In genomic region chr4:169059294-169060201, GRCh38 we compare ENCODE assay signal across 13 cellular contexts. TPM values are rescaled to one million over a fixed set of nuclear protein-coding genes. Genes with fewer than 3 reads are reported as not detected.
A peak's percentile ranks its signal among the peaks of the same experiment; 100 is the strongest.
DNase-seq lines count a peak whose midpoint lies in the region; ATAC-seq, FAIRE-seq and TF ChIP-seq lines count a peak whose summit lies in the region.
"Had no signal": no experiment of that assay in that cellular context is flagged by ENCODE, and none has a peak within 500 bp of the region (broad histone marks: within the 10 kb centered on the region; RNA-seq: fewer than 3 reads in every experiment).

No MANE protein-coding gene starts in this region.

- H3K4me3 ChIP-seq in AG04450 (ENCODE audit: low read depth, low read length) (peak overlapping the region; percentile 17; the same call in 1 of the 2 replicates), K562 (no peak overlapping the region), prostate gland (no peak overlapping the region), H7 (ENCODE audit: insufficient read depth, low read depth, low read length) (no peak overlapping the region), A673 (ENCODE audit: low read depth, low read length, poor library complexity, severe bottlenecking) (no peak overlapping the region)

- no peak overlapping the region for H3K9ac ChIP-seq in K562 (ENCODE audit: insufficient read depth in 1 of 2, low read depth in 2 of 2, low read length in 2 of 2)
- H3K9ac ChIP-seq: KMS-11 had no signal

- H3K9me3 ChIP-seq in AG04450 (ENCODE audit: control insufficient read depth, insufficient read depth, low read length) (no peaks in the 10 kb centered on the region), K562 (replicated peaks; ENCODE audit: control insufficient read depth, insufficient read depth, low read depth, low read length) (no peaks in the 10 kb centered on the region), prostate gland (no peaks in the 10 kb centered on the region), A673 (ENCODE audit: low read depth, low read length, poor library complexity, severe bottlenecking) (no peaks in the 10 kb centered on the region)

- no peaks in the 10 kb centered on the region for H3K9me1 ChIP-seq in K562 (ENCODE audit: control insufficient read depth, insufficient read depth, low read length)

- no TSS peak for BruUV-seq in K562 (replicated peaks; lab: Mats Ljungman, UMichigan)
- no TSS peak for BruUV-seq in A673 (replicated peaks; lab: Mats Ljungman, UMichigan)

- H4K20me1 ChIP-seq in K562 (replicated peaks; ENCODE audit: control insufficient read depth, insufficient read depth, low read length), result no peaks in the 10 kb centered on the region

- no peak; the same call in 2 of the 3 replicates for ATAC-seq in K562

- TF ChIP-seq POLR2A in K562 (conservative IDR thresholded peaks at IDR 0.05) (no peak), prostate gland (IDR thresholded peaks at IDR 0.05) (no peak)

- no peak for FAIRE-seq in K562 (lab: Jason Lieb, UNC)
- FAIRE-seq: colon, G401.6, TTC549 had no signal

- H3K27me3 ChIP-seq in AG04450 (ENCODE audit: control insufficient read depth, insufficient read depth, low read length) (no peaks in the 10 kb centered on the region), K562 (ENCODE audit: control insufficient read depth in 2 of 2, insufficient read depth in 2 of 2, low read length in 2 of 2) (peaks cover 0 to 13% of the 10 kb centered on the region in 2 experiments; a peak in 3 of 5 replicates), prostate gland (replicated peaks; ENCODE audit: insufficient read depth) (no peaks in the 10 kb centered on the region), H7 (ENCODE audit: control insufficient read depth, insufficient read depth, low read length) (no peaks in the 10 kb centered on the region), A673 (replicated peaks; ENCODE audit: insufficient read depth, low read depth, low read length, poor library complexity) (no peaks in the 10 kb centered on the region)

- TF ChIP-seq CTCF in AG04450 (IDR thresholded peaks at IDR 0.05; ENCODE audit: low read depth, low read length) (no peak), K562 (IDR thresholded peaks at IDR 0.05 in 2 of 3, conservative IDR thresholded peaks at IDR 0.05 in 1 of 3; ENCODE audit: insufficient read depth in 2 of 3, low read depth in 1 of 3, low read length in 3 of 3) (no peak), prostate gland (IDR thresholded peaks at IDR 0.05) (no peak), A673 (conservative IDR thresholded peaks at IDR 0.05; ENCODE audit: low read depth, low read length) (no peak)

- intact Hi-C loops in K562 (cut with micrococcal nuclease), result no loop called here
- intact Hi-C loops in cardiac septum (cut with DNase I), result loop anchor here (5.0 kb wide), 2 partner anchors 43 to 213 kb away; partner anchors contain the start of gene SH3RF1
- intact Hi-C loops in prostate gland (cut with DNase I), result no loop called here
- intact Hi-C loops in A673 (cut with micrococcal nuclease; ENCODE audit: unreplicated experiment), result no loop called here

- no peak overlapping the region for H3K27ac ChIP-seq in AG04450 (ENCODE audit: low read depth, low read length)
- H3K27ac ChIP-seq in K562 (ENCODE audit: extremely low read depth, low read depth, low read length), result no peak overlapping the region
- peak overlapping the region; percentile 62 to 69 for H3K27ac ChIP-seq in prostate gland
- no peak overlapping the region for H3K27ac ChIP-seq in A673 (ENCODE audit: low read depth, low read length, poor library complexity, severe bottlenecking)
- H3K27ac ChIP-seq: KMS-11 had no signal

- H3K36me3 ChIP-seq in K562 (ENCODE audit: control insufficient read depth, insufficient read depth, low read length) (no peaks in the 10 kb centered on the region), prostate gland (no peaks in the 10 kb centered on the region), H7 (replicated peaks; ENCODE audit: control insufficient read depth, insufficient read depth, low read length) (no peaks in the 10 kb centered on the region), A673 (ENCODE audit: insufficient read depth, low read length, poor library complexity, severe bottlenecking) (no peaks in the 10 kb centered on the region)

- no peak overlapping the region for H3K4me2 ChIP-seq in K562 (ENCODE audit: insufficient read depth, low read length)
- H3K4me2 ChIP-seq: KMS-11 had no signal

- 9% methylated on average over 16 of the region's 22 CpGs for WGBS in K562 (ENCODE audit: insufficient coverage, low coverage, missing lambda C conversion rate)
- 63% methylated on average over 22 of the region's 22 CpGs for WGBS in prostate gland

- no peaks in the 10 kb centered on the region for H3K79me2 ChIP-seq in K562 (ENCODE audit: control insufficient read depth, insufficient read depth, low read length)

- H2AFZ ChIP-seq in K562 (ENCODE audit: low read depth, low read length), result no peak overlapping the region

- TF ChIP-seq EP300 in K562 (IDR thresholded peaks at IDR 0.05; ENCODE audit: low read length), result no peak

- TF ChIP-seq RAD21 in K562 (CRISPR knock-in tag; conservative IDR thresholded peaks at IDR 0.05 in 1 of 2, IDR thresholded peaks at IDR 0.05 in 1 of 2), result no peak

- in situ Hi-C loops in K562 (cut with MboI), result no loop called here

- DNase-seq in AG04450 (ENCODE audit: low read depth, low spot score) (no peak), K562 (ENCODE audit: extremely low read depth in 1 of 4, low spot score in 3 of 4) (no peak), cardiac septum (ENCODE audit: low spot score) (peak; percentile 64), prostate gland (ENCODE audit: low spot score) (no peak), NCI-H510A (lab: John Stamatoyannopoulos, UW) (no peak), RKO (ENCODE audit: low spot score) (no peak), H7 (no peak), A673 (ENCODE audit: low spot score) (no peak)
- DNase-seq: stimulated activated CD4-positive, alpha-beta T cell treated with anti-CD3 and anti-CD28 coated beads, Interleukin-1b, Interleukin-23, amount 100 ng/mL, for 48 hours had no signal

- CTCF ChIA-PET in AG04450 (lab: Charles Lee) (interaction anchor here (0.6 kb wide), 1 partner anchor 49 kb away, joined by 6 read pairs; the partner anchor contains the start of gene CBR4), K562 (lab: Yijun Ruan, JAX; ENCODE audit: low intra/inter-chr PET ratio) (no interaction called here), A673 (lab: Charles Lee) (no interaction called here)

- POLR2A ChIA-PET in AG04450 (lab: Yijun Ruan, JAX), result no interaction called here
- POLR2A ChIA-PET in K562 (lab: Yijun Ruan, JAX), result interaction anchor here (0.6 kb wide), 1 partner anchor 12 kb away, joined by 3 read pairs; no protein-coding TSS in a partner anchor
- POLR2A ChIA-PET in A673 (lab: Charles Lee; ENCODE audit: low non-redundant PET), result no interaction called here

- H3K4me1 ChIP-seq in K562 (replicated peaks in 1 of 2; ENCODE audit: control insufficient read depth in 2 of 2, insufficient read depth in 2 of 2, low read length in 2 of 2) (no peaks in the 10 kb centered on the region), prostate gland (replicated peaks) (no peaks in the 10 kb centered on the region), A673 (ENCODE audit: insufficient read depth, low read length, poor library complexity, severe bottlenecking) (no peaks in the 10 kb centered on the region)

TF ChIP-seq in K562, 482 proteins besides CTCF, POLR2A, EP300 and RAD21 (continues in another document):
- TF ChIP-seq PBX2 (CRISPR knock-in tag; IDR thresholded peaks at IDR 0.05; ENCODE audit: low read depth) (no peak), PBX2 (tag; conservative IDR thresholded peaks at IDR 0.05; ENCODE audit: low read depth) (peak; percentile 62; the same call in 1 of the 2 replicates), ETV1 (tag; conservative IDR thresholded peaks at IDR 0.05; ENCODE audit: low read depth) (no peak)

RNA-seq across cellular contexts. Expression of gene CBR4, which starts 49.5 kb away (rescaled TPM):
- polyA plus RNA-seq in AG04450 (2011; rRNA removed) (4.2 and 4.5 TPM in 2 replicates), K562 (2011; rRNA removed) (12.1 and 12.2 TPM in 2 replicates), K562 (2014; fragmentation: Illumina TruSeq; extraction: Trizol) (15.4 and 16.6 TPM in 2 replicates), K562 (2014; fragmentation: Nextera tagmentation; extraction: Ambion mirVana) (10 to 100 TPM; 26.0 to 26.4 TPM), K562 (2014; rRNA removed) (13.8 and 14.2 TPM in 2 replicates)
- 4.1 and 7.2 TPM in 2 replicates for polyA minus RNA-seq in AG04450 (2011; rRNA and poly(A)+ RNA removed)
- 12.4 and 37.6 TPM in 2 replicates for total RNA-seq in K562 (2011; cell fraction: chromatin; rRNA removed; ENCODE audit: low replicate concordance)
- total RNA-seq in K562 (2011; cell fraction: nucleolus; rRNA removed), result 5.5 and 8.0 TPM in 2 replicates
- 17.8 and 43.5 TPM in 2 replicates for total RNA-seq in K562 (2011; cell fraction: nucleoplasm; rRNA removed)
- total RNA-seq in K562 (2014; rRNA removed) (11.5 and 13.9 TPM in 2 replicates), K562 (2014; rRNA removed; fragmentation: Illumina TruSeq; extraction: Trizol) (20.3 and 23.3 TPM in 2 replicates), K562 (2015; rRNA removed; fragmentation: Illumina TruSeq; extraction: Trizol) (16.5 and 18.6 TPM in 2 replicates), K562 (2021) (24.9 and 26.0 TPM in 2 replicates), cardiac septum (21.3 TPM), prostate gland (10 to 100 TPM; 15.6 to 23.7 TPM), A673 (2021) (31.4 and 31.6 TPM in 2 replicates)
- 1.7 and 6.9 TPM in 2 replicates for polyA plus RNA-seq in K562 (2011; cell fraction: cytosol; rRNA removed)
- 11.9 and 15.2 TPM in 2 replicates for polyA plus RNA-seq in K562 (2011; cell fraction: nucleus; rRNA removed)
- 10.6 and 11.8 TPM in 2 replicates for polyA plus RNA-seq in K562 (2012)
- 16.2 and 24.7 TPM in 2 replicates for polyA minus RNA-seq in K562 (2011; rRNA and poly(A)+ RNA removed)
- polyA minus RNA-seq in K562 (2011; cell fraction: cytosol; rRNA and poly(A)+ RNA removed), result 5.5 and 6.2 TPM in 2 replicates
- 12.8 and 21.5 TPM in 2 replicates for polyA minus RNA-seq in K562 (2011; cell fraction: nucleus; rRNA and poly(A)+ RNA removed)
- 16.8 and 27.1 TPM in 2 replicates for total RNA-seq in H7 (2014; rRNA removed; shearing (Covaris generic))

Comparison
In these comparisons a context has a peak if more than half of its experiments do, and no peak if none do; other contexts are left out.
1. H3K27ac ChIP-seq: peak in prostate gland (2 of 2); none in AG04450 (single experiment), K562 (single experiment) and A673 (single experiment).